Comparison of ENCODE assay signal across 1 cellular context in the genomic region with DNA sequence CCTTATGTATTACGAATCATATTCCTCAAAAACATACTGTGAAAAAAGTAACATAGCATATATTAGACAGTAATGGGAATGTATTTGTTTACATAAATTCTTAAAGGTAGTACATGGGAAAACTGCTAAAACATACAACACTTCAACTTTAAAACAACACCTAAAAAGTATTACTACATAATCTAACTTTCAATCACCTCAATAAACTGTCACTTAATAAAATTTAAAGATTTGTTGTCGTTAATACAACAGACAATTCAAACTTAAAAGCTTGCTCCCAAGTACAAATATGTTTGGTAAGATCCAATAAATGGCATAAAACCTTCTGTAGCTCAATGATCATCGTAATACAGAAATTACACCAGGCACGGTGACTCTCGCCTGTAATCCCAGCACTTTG.
TF ChIP-seq lines count a peak whose summit lies in the region.

No MANE protein-coding gene starts in this region.

TF ChIP-seq in HepG2, 621 proteins besides CTCF, POLR2A, EP300 and RAD21:
- TF ChIP-seq, protein P1, sequence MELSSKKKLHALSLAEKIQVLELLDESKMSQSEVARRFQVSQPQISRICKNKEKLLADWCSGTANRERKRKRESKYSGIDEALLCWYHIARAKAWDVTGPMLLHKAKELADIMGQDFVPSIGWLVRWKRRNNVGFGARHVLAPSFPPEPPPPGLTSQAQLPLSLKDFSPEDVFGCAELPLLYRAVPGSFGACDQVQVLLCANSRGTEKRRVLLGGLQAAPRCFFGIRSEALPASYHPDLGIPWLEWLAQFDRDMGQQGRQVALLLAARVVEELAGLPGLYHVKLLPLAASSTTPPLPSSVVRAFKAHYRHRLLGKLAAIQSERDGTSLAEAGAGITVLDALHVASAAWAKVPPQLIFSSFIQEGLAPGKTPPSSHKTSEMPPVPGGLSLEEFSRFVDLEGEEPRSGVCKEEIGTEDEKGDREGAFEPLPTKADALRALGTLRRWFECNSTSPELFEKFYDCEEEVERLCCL (CRISPR knock-in tag; IDR thresholded peaks at IDR 0.05; ENCODE audit: borderline replicate concordance): no peak
- TF ChIP-seq ZNF577 (CRISPR knock-in tag; IDR thresholded peaks at IDR 0.05; ENCODE audit: borderline replicate concordance, low read depth) (no peak), ZNF660 (CRISPR knock-in tag; IDR thresholded peaks at IDR 0.05; ENCODE audit: borderline replicate concordance, low read depth) (no peak), KLF12 (CRISPR knock-in tag; IDR thresholded peaks at IDR 0.05; ENCODE audit: borderline replicate concordance) (no peak), FOXC1 (CRISPR knock-in tag; IDR thresholded peaks at IDR 0.05; ENCODE audit: borderline replicate concordance) (no peak), KAT8 (CRISPR knock-in tag; IDR thresholded peaks at IDR 0.05) (no peak), KDM5B (CRISPR knock-in tag; IDR thresholded peaks at IDR 0.05; ENCODE audit: borderline replicate concordance) (no peak)
- TF ChIP-seq, protein P2, sequence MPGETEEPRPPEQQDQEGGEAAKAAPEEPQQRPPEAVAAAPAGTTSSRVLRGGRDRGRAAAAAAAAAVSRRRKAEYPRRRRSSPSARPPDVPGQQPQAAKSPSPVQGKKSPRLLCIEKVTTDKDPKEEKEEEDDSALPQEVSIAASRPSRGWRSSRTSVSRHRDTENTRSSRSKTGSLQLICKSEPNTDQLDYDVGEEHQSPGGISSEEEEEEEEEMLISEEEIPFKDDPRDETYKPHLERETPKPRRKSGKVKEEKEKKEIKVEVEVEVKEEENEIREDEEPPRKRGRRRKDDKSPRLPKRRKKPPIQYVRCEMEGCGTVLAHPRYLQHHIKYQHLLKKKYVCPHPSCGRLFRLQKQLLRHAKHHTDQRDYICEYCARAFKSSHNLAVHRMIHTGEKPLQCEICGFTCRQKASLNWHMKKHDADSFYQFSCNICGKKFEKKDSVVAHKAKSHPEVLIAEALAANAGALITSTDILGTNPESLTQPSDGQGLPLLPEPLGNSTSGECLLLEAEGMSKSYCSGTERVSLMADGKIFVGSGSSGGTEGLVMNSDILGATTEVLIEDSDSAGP (CRISPR knock-in tag; IDR thresholded peaks at IDR 0.05; ENCODE audit: borderline replicate concordance): no peak
- TF ChIP-seq, protein P3, sequence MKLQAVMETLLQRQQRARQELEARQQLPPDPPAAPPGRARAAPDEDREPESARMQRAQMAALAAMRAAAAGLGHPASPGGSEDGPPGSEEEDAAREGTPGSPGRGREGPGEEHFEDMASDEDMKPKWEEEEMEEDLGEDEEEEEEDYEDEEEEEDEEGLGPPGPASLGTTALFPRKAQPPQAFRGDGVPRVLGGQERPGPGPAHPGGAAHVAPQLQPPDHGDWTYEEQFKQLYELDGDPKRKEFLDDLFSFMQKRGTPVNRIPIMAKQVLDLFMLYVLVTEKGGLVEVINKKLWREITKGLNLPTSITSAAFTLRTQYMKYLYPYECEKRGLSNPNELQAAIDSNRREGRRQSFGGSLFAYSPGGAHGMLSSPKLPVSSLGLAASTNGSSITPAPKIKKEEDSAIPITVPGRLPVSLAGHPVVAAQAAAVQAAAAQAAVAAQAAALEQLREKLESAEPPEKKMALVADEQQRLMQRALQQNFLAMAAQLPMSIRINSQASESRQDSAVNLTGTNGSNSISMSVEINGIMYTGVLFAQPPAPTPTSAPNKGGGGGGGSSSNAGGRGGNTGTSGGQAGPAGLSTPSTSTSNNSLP (IDR thresholded peaks at IDR 0.05; ENCODE audit: low read depth, low read length): no peak
